ENCODE assay signal across 1 cellular context in the genomic region with DNA sequence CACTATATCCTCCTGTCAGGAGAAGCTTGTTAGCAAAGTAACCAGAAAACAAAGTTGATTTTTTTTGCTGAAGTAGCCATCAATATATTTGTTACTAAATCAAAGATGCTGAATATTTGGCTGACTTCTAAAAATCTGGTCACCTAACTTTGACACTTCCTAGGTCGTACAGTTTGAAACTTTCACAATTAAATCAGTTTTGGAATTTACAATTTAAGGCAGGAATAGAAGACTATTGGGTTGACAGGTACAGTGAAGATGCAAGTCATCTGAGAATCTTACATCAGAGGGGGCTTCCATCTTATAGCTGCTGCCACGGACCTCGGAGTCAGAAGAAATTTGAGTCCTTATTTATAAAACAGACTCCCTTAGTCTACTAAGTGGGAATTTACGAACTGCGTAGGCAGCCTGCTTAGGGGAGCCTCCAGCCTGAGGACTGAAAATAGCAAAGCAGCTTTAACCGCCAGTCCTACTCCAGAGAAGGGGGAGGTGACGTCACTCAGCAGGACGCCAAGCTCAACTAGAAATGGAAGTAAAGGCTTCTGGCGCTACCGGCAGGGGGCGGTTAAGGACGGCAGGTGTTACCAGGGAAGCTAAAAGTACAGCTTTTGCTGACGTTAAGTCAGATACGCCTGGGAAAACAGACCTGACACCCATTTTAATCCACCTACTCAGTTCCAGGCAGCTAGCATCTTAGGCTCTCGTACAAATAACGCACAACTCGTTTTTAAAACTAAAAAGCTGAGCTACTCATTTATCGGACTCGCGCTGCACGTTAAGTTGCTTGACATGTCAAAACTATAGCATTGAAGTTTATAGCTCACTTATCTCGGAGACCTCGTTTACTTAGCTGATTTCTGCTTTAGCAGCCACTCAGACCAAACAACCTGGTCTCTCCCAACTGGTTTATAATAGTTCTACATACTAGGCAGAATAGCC.
TF ChIP-seq lines count a peak whose summit lies in the region.

No MANE protein-coding gene starts in this region.

TF ChIP-seq in GM23338, 12 proteins besides CTCF, POLR2A, EP300 and RAD21 (continued from another document):
- TF ChIP-seq, protein P1, sequence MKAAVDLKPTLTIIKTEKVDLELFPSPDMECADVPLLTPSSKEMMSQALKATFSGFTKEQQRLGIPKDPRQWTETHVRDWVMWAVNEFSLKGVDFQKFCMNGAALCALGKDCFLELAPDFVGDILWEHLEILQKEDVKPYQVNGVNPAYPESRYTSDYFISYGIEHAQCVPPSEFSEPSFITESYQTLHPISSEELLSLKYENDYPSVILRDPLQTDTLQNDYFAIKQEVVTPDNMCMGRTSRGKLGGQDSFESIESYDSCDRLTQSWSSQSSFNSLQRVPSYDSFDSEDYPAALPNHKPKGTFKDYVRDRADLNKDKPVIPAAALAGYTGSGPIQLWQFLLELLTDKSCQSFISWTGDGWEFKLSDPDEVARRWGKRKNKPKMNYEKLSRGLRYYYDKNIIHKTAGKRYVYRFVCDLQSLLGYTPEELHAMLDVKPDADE (IDR thresholded peaks at IDR 0.05), result no peak
